ENCODE assay signal across 19 cellular contexts in genomic region chr22:43970037-43970747, GRCh38. TPM values are rescaled to one million over a fixed set of nuclear protein-coding genes. Genes with fewer than 3 reads are reported as not detected.
"Had no signal": no experiment of that assay in that cellular context is flagged by ENCODE, and none has a peak within 500 bp of the region (broad histone marks: within the 10 kb centered on the region; RNA-seq: fewer than 3 reads in every experiment).

No MANE protein-coding gene starts in this region.

- DNase-seq: activated CD4-positive, alpha-beta T cell treated with anti-CD3 and anti-CD28 coated beads, Interleukin-2, amount 10 ng/mL, durations not matched to agents 7 days and 5 days; activated CD8-positive, alpha-beta memory T cell treated with anti-CD3 and anti-CD28 coated beads, Interleukin-2, amount 50 U/mL, for 48 hours; activated CD8-positive, alpha-beta T cell treated with anti-CD3 and anti-CD28 coated beads, Interleukin-2, amount 10 ng/mL, durations not matched to agents 7 days and 5 days; activated gamma-delta T cell treated with Interleukin-2 at 50 U/mL for 16 hours; adrenal gland; effector memory CD8-positive, alpha-beta T cell; midbrain; naive B cell; right cardiac atrium; stimulated activated CD4-positive, alpha-beta T cell treated with anti-CD3 and anti-CD28 coated beads, Interleukin-4, amount 100 ng/mL, for 24 hours; T-cell; upper lobe of left lung had no signal

- H3K9ac ChIP-seq: neural progenitor cell had no signal

- H3K4me3 ChIP-seq: adrenal gland, lung, neural progenitor cell, prostate gland, thoracic aorta, upper lobe of left lung had no signal

- H3K9me3 ChIP-seq: adrenal gland, prostate gland, thoracic aorta, upper lobe of left lung had no signal

- H3K27me3 ChIP-seq: adrenal gland, neural progenitor cell, upper lobe of left lung had no signal

- H3K4me2 ChIP-seq: neural progenitor cell had no signal

- ATAC-seq: activated CD4-positive, CD25-positive, alpha-beta regulatory T cell treated with anti-CD3 and anti-CD28 coated beads, Interleukin-2, amount 50 U/mL, for 24 hours; activated CD8-positive, alpha-beta T cell treated with anti-CD3 and anti-CD28 coated beads, Interleukin-2, amount 10 ng/mL, durations not matched to agents 7 days and 5 days; activated naive CD4-positive, alpha-beta T cell treated with anti-CD3 and anti-CD28 coated beads, Interleukin-2, amount 50 U/mL, for 72 hours; effector memory CD8-positive, alpha-beta T cell; stimulated activated memory B cell treated with anti-CD40 and anti-IgM and Interleukin-4, amounts not matched to agents 10 μg/mL and 1 μg/mL and 100 μg/mL, for 72 hours; T-cell had no signal

- H3K36me3 ChIP-seq: neural progenitor cell had no signal

- H2AFZ ChIP-seq: neural progenitor cell had no signal

- H3K27ac ChIP-seq: adrenal gland, neural progenitor cell, prostate gland, thoracic aorta, upper lobe of left lung had no signal

- H3K4me1 ChIP-seq: adrenal gland, neural progenitor cell, prostate gland, upper lobe of left lung had no signal

RNA-seq across cellular contexts. Expression of gene PNPLA3, which starts 46.6 kb away (rescaled TPM):
- total RNA-seq: activated CD4-positive, alpha-beta T cell treated with anti-CD3 and anti-CD28 coated beads, Interleukin-2, amount 10 ng/mL, durations not matched to agents 7 days and 5 days; thoracic aorta had no signal
